In genomic region chr16:14562691-14563491, GRCh38 we compare ENCODE assay signal across 1 cellular context.
TF ChIP-seq lines count a peak whose summit lies in the region.

No MANE protein-coding gene starts in this region.

TF ChIP-seq in HepG2, 621 proteins besides CTCF, POLR2A, EP300 and RAD21 (continued from another document and continues in another):
- TF ChIP-seq CEBPZ (IDR thresholded peaks at IDR 0.05; ENCODE audit: low read length), result no peak
- TF ChIP-seq GLI4 (CRISPR knock-in tag; IDR thresholded peaks at IDR 0.05; ENCODE audit: borderline replicate concordance), result no peak
- no peak for TF ChIP-seq ZNF230 (CRISPR knock-in tag; IDR thresholded peaks at IDR 0.05)
- TF ChIP-seq ATM (IDR thresholded peaks at IDR 0.05; ENCODE audit: borderline replicate concordance), result peak; percentile 67; the same call in 1 of the 2 replicates
- TF ChIP-seq TFE3 (CRISPR knock-in tag; IDR thresholded peaks at IDR 0.05), result peak; percentile 72
- TF ChIP-seq TGIF2 (CRISPR knock-in tag; IDR thresholded peaks at IDR 0.05), result no peak
- no peak for TF ChIP-seq SRSF9 (IDR thresholded peaks at IDR 0.05; ENCODE audit: borderline replicate concordance, insufficient read depth, low read depth, low read length, poor library complexity, severe bottlenecking)
- peak; percentile 83 for TF ChIP-seq SKI (IDR thresholded peaks at IDR 0.05; ENCODE audit: partially characterized antibody)
- no peak for TF ChIP-seq ZBTB44 (CRISPR knock-in tag; IDR thresholded peaks at IDR 0.05)
- peak; percentile 57 for TF ChIP-seq SALL1 (CRISPR knock-in tag; IDR thresholded peaks at IDR 0.05)
- TF ChIP-seq FOXK1 (CRISPR knock-in tag; IDR thresholded peaks at IDR 0.05; ENCODE audit: borderline replicate concordance, low read depth), result peak; percentile 72; the same call in 1 of the 2 replicates
- 0 out of 2 replicates have a peak, but pooled peaks have one; percentile 18 for TF ChIP-seq ZNF136 (CRISPR knock-in tag; IDR thresholded peaks at IDR 0.05; ENCODE audit: low read depth)
- TF ChIP-seq ZNF256 (CRISPR knock-in tag; conservative IDR thresholded peaks at IDR 0.05), result 0 out of 2 replicates have a peak, but pooled peaks have one; percentile 58
- TF ChIP-seq BCL6 (CRISPR knock-in tag; IDR thresholded peaks at IDR 0.05), result peak; percentile 90
- no peak for TF ChIP-seq MLLT10 (CRISPR knock-in tag; IDR thresholded peaks at IDR 0.05)
- TF ChIP-seq NBN (conservative IDR thresholded peaks at IDR 0.05), result no peak
- TF ChIP-seq HOXA5 (CRISPR knock-in tag; IDR thresholded peaks at IDR 0.05), result peak; percentile 89
- no peak for TF ChIP-seq ZNF766 (CRISPR knock-in tag; IDR thresholded peaks at IDR 0.05; ENCODE audit: borderline replicate concordance)
- TF ChIP-seq BRF2 (CRISPR knock-in tag; IDR thresholded peaks at IDR 0.05), result no peak
- peak; percentile 99 for TF ChIP-seq HNF4G (IDR thresholded peaks at IDR 0.05; ENCODE audit: borderline replicate concordance, low read depth, low read length)
- peak; percentile 79; the same call in 1 of the 2 replicates for TF ChIP-seq HNF4G (CRISPR knock-in tag; IDR thresholded peaks at IDR 0.05; ENCODE audit: borderline replicate concordance, low read depth)
- TF ChIP-seq MEIS2 (CRISPR knock-in tag; IDR thresholded peaks at IDR 0.05), result no peak
- no peak for TF ChIP-seq ZNF253 (CRISPR knock-in tag; IDR thresholded peaks at IDR 0.05; ENCODE audit: borderline replicate concordance)
- no peak for TF ChIP-seq ZNF678 (CRISPR knock-in tag; IDR thresholded peaks at IDR 0.05)
- TF ChIP-seq ZNF546 (CRISPR knock-in tag; conservative IDR thresholded peaks at IDR 0.05), result no peak
- peak; percentile 84 for TF ChIP-seq MLX (CRISPR knock-in tag; IDR thresholded peaks at IDR 0.05)
- no peak for TF ChIP-seq SIN3A (IDR thresholded peaks at IDR 0.05; ENCODE audit: borderline replicate concordance, low read depth, low read length)
- peak; percentile 55; the same call in 1 of the 2 replicates for TF ChIP-seq SMAD3 (CRISPR knock-in tag; IDR thresholded peaks at IDR 0.05)
- TF ChIP-seq KDM4B (CRISPR knock-in tag; IDR thresholded peaks at IDR 0.05), result peak; percentile 78; the same call in 1 of the 2 replicates
- TF ChIP-seq MXD3 (CRISPR knock-in tag; IDR thresholded peaks at IDR 0.05), result no peak
- TF ChIP-seq NCOA2 (CRISPR knock-in tag; IDR thresholded peaks at IDR 0.05), result peak; percentile 91
- no peak for TF ChIP-seq ZNF224 (CRISPR knock-in tag; IDR thresholded peaks at IDR 0.05)
- peak; percentile 72 for TF ChIP-seq MIER2 (CRISPR knock-in tag; IDR thresholded peaks at IDR 0.05)
- TF ChIP-seq TERF1 (CRISPR knock-in tag; IDR thresholded peaks at IDR 0.05), result no peak
- TF ChIP-seq SIN3B (IDR thresholded peaks at IDR 0.05; ENCODE audit: low read length), result no peak
- TF ChIP-seq KDM5B (CRISPR knock-in tag; IDR thresholded peaks at IDR 0.05; ENCODE audit: borderline replicate concordance), result no peak
- no peak for TF ChIP-seq DMTF1 (CRISPR knock-in tag; IDR thresholded peaks at IDR 0.05)
- peak; percentile 56; the same call in 1 of the 2 replicates for TF ChIP-seq ELF3 (CRISPR knock-in tag; IDR thresholded peaks at IDR 0.05)
- peak; percentile 69; the same call in 1 of the 2 replicates for TF ChIP-seq CBFB (CRISPR knock-in tag; IDR thresholded peaks at IDR 0.05)
- no peak for TF ChIP-seq ZFP36L2 (CRISPR knock-in tag; IDR thresholded peaks at IDR 0.05)
- no peak for TF ChIP-seq CENPT (CRISPR knock-in tag; IDR thresholded peaks at IDR 0.05; ENCODE audit: low read depth)
- TF ChIP-seq ASH2L (IDR thresholded peaks at IDR 0.05; ENCODE audit: insufficient read length, low read depth, low read length), result peak; percentile 88
- peak; percentile 99 for TF ChIP-seq GATAD2A (CRISPR knock-in tag; IDR thresholded peaks at IDR 0.05)
- TF ChIP-seq ELF4 (CRISPR knock-in tag; IDR thresholded peaks at IDR 0.05; ENCODE audit: borderline replicate concordance), result peak; percentile 65; the same call in 1 of the 2 replicates
- TF ChIP-seq ZBTB2 (CRISPR knock-in tag; IDR thresholded peaks at IDR 0.05; ENCODE audit: low read depth), result no peak
- no peak for TF ChIP-seq CBX5 (CRISPR knock-in tag; IDR thresholded peaks at IDR 0.05; ENCODE audit: borderline replicate concordance)
